In the genomic region with DNA sequence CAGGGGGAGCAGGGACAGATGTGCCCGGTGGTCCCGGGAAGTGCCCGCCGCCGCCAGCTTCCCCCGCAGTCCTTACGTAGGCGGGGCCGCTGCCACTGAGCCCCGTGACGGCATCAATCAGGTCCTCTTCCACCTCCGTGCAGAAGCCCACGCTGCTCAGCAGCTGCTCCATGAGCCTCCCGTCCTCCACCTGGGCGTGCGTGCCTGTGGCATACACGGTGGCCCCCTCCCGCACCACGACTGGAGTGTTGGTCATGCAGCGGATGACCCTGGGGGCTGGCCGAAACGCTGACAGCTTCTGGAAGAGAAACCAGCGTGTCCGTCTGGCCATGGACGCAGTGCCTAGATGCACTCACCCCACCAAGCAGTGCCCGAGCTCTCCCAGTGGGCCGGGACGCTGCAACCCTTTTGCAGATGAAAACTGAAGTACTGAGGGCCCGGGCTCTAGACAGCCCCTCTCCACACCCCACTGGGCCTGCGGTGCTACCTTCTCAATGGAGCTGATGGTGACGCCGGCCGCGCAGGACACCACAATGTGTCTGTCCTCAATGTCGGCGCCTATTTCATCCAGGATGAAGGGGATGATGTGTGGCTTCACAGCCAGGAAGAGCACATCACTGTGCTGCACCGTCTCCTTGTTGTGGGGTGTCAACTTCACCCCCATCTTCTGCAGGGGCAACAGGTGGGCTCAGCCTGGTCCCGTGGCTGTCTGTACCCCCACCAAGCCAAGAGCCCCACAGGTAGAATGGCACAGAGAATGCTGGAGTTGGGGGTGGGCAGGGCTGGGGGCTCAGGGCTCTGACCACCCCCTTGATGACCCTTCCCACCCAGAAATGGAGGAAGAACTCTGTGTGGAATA, we compare ENCODE assay signal across 16 cellular contexts. TPM values are rescaled to one million over a fixed set of nuclear protein-coding genes. Genes with fewer than 3 reads are reported as not detected.
DNase-seq lines count a peak whose midpoint lies in the region; FAIRE-seq and TF ChIP-seq lines count a peak whose summit lies in the region.
"Had no signal": no experiment of that assay in that cellular context is flagged by ENCODE, and none has a peak within 500 bp of the region (broad histone marks: within the 10 kb centered on the region; RNA-seq: fewer than 3 reads in every experiment).

No MANE protein-coding gene starts in this region.

- FAIRE-seq in HTR-8/SVneo (lab: Jason Lieb, UNC): no peak

- intact Hi-C loops in activated CD4-positive, alpha-beta memory T cell treated with anti-CD3 and anti-CD28 coated beads for 36 hours (cut with micrococcal nuclease): no loop called here

- no peaks in the 10 kb centered on the region for H3K27me3 ChIP-seq in KMS-11 (ENCODE audit: insufficient read depth, low read depth)
- H3K27me3 ChIP-seq: ascending aorta, thyroid gland had no signal

- DNase-seq in activated CD4-positive, alpha-beta memory T cell treated with anti-CD3 and anti-CD28 coated beads for 36 hours: no peak
- DNase-seq in activated CD4-positive, alpha-beta memory T cell treated with anti-CD3 and anti-CD28 coated beads, Interleukin-2, amount 10 ng/mL, durations not matched to agents 7 days and 5 days: no peak
- DNase-seq in progenitor cell of endocrine pancreas (ENCODE audit: low spot score, unreplicated experiment): no peak
- no peak for DNase-seq in HTR-8/SVneo (ENCODE audit: insufficient read length, low spot score)
- no peak for DNase-seq in dermis blood vessel endothelial cell
- DNase-seq in amniotic stem cell (lab: John Stamatoyannopoulos, UW): no peak
- DNase-seq: activated CD8-positive, alpha-beta memory T cell treated with anti-CD3 and anti-CD28 coated beads, Interleukin-2, amount 10 ng/mL, durations not matched to agents 7 days and 5 days; DMS 273 treated with DMSO at 0.1 percent for 48 hours; NCI-H1694 treated with DMSO at 0.1 percent for 48 hours; NCI-H526; posterior cingulate gyrus; thyroid gland had no signal

- no peak overlapping the region for H3K9ac ChIP-seq in KMS-11

- no peaks in the 10 kb centered on the region for H3K36me3 ChIP-seq in KMS-11 (ENCODE audit: insufficient read depth)
- H3K36me3 ChIP-seq: ascending aorta, thyroid gland had no signal

- H3K27me3 Mint-ChIP-seq in activated CD4-positive, alpha-beta memory T cell treated with anti-CD3 and anti-CD28 coated beads for 36 hours: peaks cover under 1% of the 10 kb centered on the region
- no peaks in the 10 kb centered on the region for H3K27me3 Mint-ChIP-seq in activated CD4-positive, alpha-beta memory T cell treated with anti-CD3 and anti-CD28 coated beads, Interleukin-2, amount 10 ng/mL, durations not matched to agents 7 days and 5 days
- H3K27me3 Mint-ChIP-seq in brain (no peaks in the 10 kb centered on the region), progenitor cell of endocrine pancreas (peaks cover 13% of the 10 kb centered on the region)
- H3K27me3 Mint-ChIP-seq: activated CD8-positive, alpha-beta memory T cell treated with anti-CD3 and anti-CD28 coated beads, Interleukin-2, amount 10 ng/mL, durations not matched to agents 7 days and 5 days had no signal

- peaks cover 10% of the 10 kb centered on the region for H3K4me1 Mint-ChIP-seq in activated CD4-positive, alpha-beta memory T cell treated with anti-CD3 and anti-CD28 coated beads for 36 hours (ENCODE audit: low read depth)
- peaks cover 16% of the 10 kb centered on the region for H3K4me1 Mint-ChIP-seq in activated CD4-positive, alpha-beta memory T cell treated with anti-CD3 and anti-CD28 coated beads, Interleukin-2, amount 10 ng/mL, durations not matched to agents 7 days and 5 days
- peaks cover 36% of the 10 kb centered on the region for H3K4me1 Mint-ChIP-seq in brain
- H3K4me1 Mint-ChIP-seq in progenitor cell of endocrine pancreas (ENCODE audit: low read depth): peaks cover 5% of the 10 kb centered on the region

- no peaks in the 10 kb centered on the region for H4K20me1 ChIP-seq in KMS-11 (ENCODE audit: insufficient read depth)

- no peak overlapping the region for H3K27ac ChIP-seq in KMS-11
- H3K27ac ChIP-seq: ascending aorta, thyroid gland had no signal

- peak overlapping the region; percentile 99; the same call in 1 of the 2 replicates for H3K4me2 ChIP-seq in KMS-11

- POLR2A ChIA-PET in activated CD4-positive, alpha-beta memory T cell treated with anti-CD3 and anti-CD28 coated beads for 36 hours (lab: Charles Lee): no interaction called here
- POLR2A ChIA-PET in activated CD4-positive, alpha-beta memory T cell treated with anti-CD3 and anti-CD28 coated beads, Interleukin-2, amount 10 ng/mL, durations not matched to agents 7 days and 5 days (lab: Charles Lee): interaction anchor here (0.6 to 1.3 kb wide), 2 partner anchors 8 to 55 kb away, joined by 3 read pairs; partner anchors contain the start of gene MAFG

- TF ChIP-seq CTCF in KMS-11 (conservative IDR thresholded peaks at IDR 0.05; ENCODE audit: low read depth, low read length) (no peak), brain (conservative IDR thresholded peaks at IDR 0.05) (no peak), progenitor cell of endocrine pancreas (IDR thresholded peaks at IDR 0.05; ENCODE audit: unreplicated experiment) (no peak)

- H2AFZ ChIP-seq in KMS-11 (ENCODE audit: low read depth): no peak overlapping the region

- H3K4me3 ChIP-seq in KMS-11 (IDR thresholded peaks at IDR 0.05; ENCODE audit: insufficient read depth, low read depth, low read length): no peak overlapping the region
- H3K4me3 ChIP-seq: ascending aorta, thyroid gland had no signal

- peaks cover 14% of the 10 kb centered on the region; the same call in 1 of the 2 replicates for H3K79me2 ChIP-seq in KMS-11 (ENCODE audit: insufficient read depth, low read depth)

- H3K4me1 ChIP-seq in KMS-11 (ENCODE audit: low read depth, poor library complexity, severe bottlenecking): peaks cover 21% of the 10 kb centered on the region

- H3K9me3 Mint-ChIP-seq in activated CD4-positive, alpha-beta memory T cell treated with anti-CD3 and anti-CD28 coated beads for 36 hours: no peaks in the 10 kb centered on the region
- no peaks in the 10 kb centered on the region for H3K9me3 Mint-ChIP-seq in activated CD4-positive, alpha-beta memory T cell treated with anti-CD3 and anti-CD28 coated beads, Interleukin-2, amount 10 ng/mL, durations not matched to agents 7 days and 5 days
- H3K9me3 Mint-ChIP-seq in brain (peaks cover 0 to 2% (median 0%) of the 10 kb centered on the region in 5 experiments), progenitor cell of endocrine pancreas (ENCODE audit: low read depth) (no peaks in the 10 kb centered on the region)

- H3K36me3 Mint-ChIP-seq in activated CD4-positive, alpha-beta memory T cell treated with anti-CD3 and anti-CD28 coated beads for 36 hours: peaks cover 32% of the 10 kb centered on the region
- no peaks in the 10 kb centered on the region for H3K36me3 Mint-ChIP-seq in activated CD4-positive, alpha-beta memory T cell treated with anti-CD3 and anti-CD28 coated beads, Interleukin-2, amount 10 ng/mL, durations not matched to agents 7 days and 5 days (ENCODE audit: low read depth)
- no peaks in the 10 kb centered on the region for H3K36me3 Mint-ChIP-seq in brain
- no peaks in the 10 kb centered on the region for H3K36me3 Mint-ChIP-seq in progenitor cell of endocrine pancreas (ENCODE audit: insufficient read depth)
- H3K36me3 Mint-ChIP-seq: activated CD8-positive, alpha-beta memory T cell treated with anti-CD3 and anti-CD28 coated beads, Interleukin-2, amount 10 ng/mL, durations not matched to agents 7 days and 5 days had no signal

- peak overlapping the region; percentile 84 for H3K4me3 Mint-ChIP-seq in activated CD4-positive, alpha-beta memory T cell treated with anti-CD3 and anti-CD28 coated beads for 36 hours
- no peak overlapping the region for H3K4me3 Mint-ChIP-seq in activated CD4-positive, alpha-beta memory T cell treated with anti-CD3 and anti-CD28 coated beads, Interleukin-2, amount 10 ng/mL, durations not matched to agents 7 days and 5 days
- peak overlapping the region in 4 of 5 experiments; percentile 88 to 91 (median 90) for H3K4me3 Mint-ChIP-seq in brain
- peak overlapping the region; percentile 79 for H3K4me3 Mint-ChIP-seq in progenitor cell of endocrine pancreas (ENCODE audit: low read depth)

- CTCF ChIA-PET in activated CD4-positive, alpha-beta memory T cell treated with anti-CD3 and anti-CD28 coated beads for 36 hours (lab: Charles Lee): interaction anchor here (0.8 to 1.1 kb wide), 2 partner anchors 25 to 27 kb away, joined by 3 read pairs; no protein-coding TSS in a partner anchor
- CTCF ChIA-PET in activated CD4-positive, alpha-beta memory T cell treated with anti-CD3 and anti-CD28 coated beads, Interleukin-2, amount 10 ng/mL, durations not matched to agents 7 days and 5 days (lab: Charles Lee): no interaction called here

- H3K27ac Mint-ChIP-seq in activated CD4-positive, alpha-beta memory T cell treated with anti-CD3 and anti-CD28 coated beads for 36 hours: no peak overlapping the region
- H3K27ac Mint-ChIP-seq in activated CD4-positive, alpha-beta memory T cell treated with anti-CD3 and anti-CD28 coated beads, Interleukin-2, amount 10 ng/mL, durations not matched to agents 7 days and 5 days: no peak overlapping the region
- H3K27ac Mint-ChIP-seq in brain: peak overlapping the region in 1 of 5 experiments; percentile 30
- no peak overlapping the region for H3K27ac Mint-ChIP-seq in progenitor cell of endocrine pancreas
- H3K27ac Mint-ChIP-seq: activated CD8-positive, alpha-beta memory T cell treated with anti-CD3 and anti-CD28 coated beads, Interleukin-2, amount 10 ng/mL, durations not matched to agents 7 days and 5 days had no signal

RNA-seq across cellular contexts. Expression of gene PYCR1, which starts 2.0 kb away (rescaled TPM):
- 10 to 100 TPM; 88.9 to 89.8 TPM for total RNA-seq in activated CD4-positive, alpha-beta memory T cell treated with anti-CD3 and anti-CD28 coated beads for 36 hours
- 10 to 100 TPM; 25.8 to 34.7 TPM for total RNA-seq in activated CD4-positive, alpha-beta memory T cell treated with anti-CD3 and anti-CD28 coated beads, Interleukin-2, amount 10 ng/mL, durations not matched to agents 7 days and 5 days
- 63.9 TPM for polyA plus RNA-seq in brain (ENCODE audit: insufficient read depth, low read depth, low replicate concordance)
- total RNA-seq in progenitor cell of endocrine pancreas: 65.0 and 65.6 TPM in 2 replicates
- 59.4 and 97.8 TPM in 2 replicates for total RNA-seq in dermis blood vessel endothelial cell

RNA-seq across cellular contexts. Expression of gene MAFG, which starts 7.5 kb away (rescaled TPM):
- 10 to 100 TPM; 23.4 to 24.1 TPM for total RNA-seq in activated CD4-positive, alpha-beta memory T cell treated with anti-CD3 and anti-CD28 coated beads for 36 hours
- 10 to 100 TPM; 35.2 to 36.5 TPM for total RNA-seq in activated CD4-positive, alpha-beta memory T cell treated with anti-CD3 and anti-CD28 coated beads, Interleukin-2, amount 10 ng/mL, durations not matched to agents 7 days and 5 days
- 19.6 TPM for polyA plus RNA-seq in brain (ENCODE audit: insufficient read depth, low read depth, low replicate concordance)
- 29.5 and 30.2 TPM in 2 replicates for total RNA-seq in progenitor cell of endocrine pancreas
- 19.7 and 22.4 TPM in 2 replicates for total RNA-seq in dermis blood vessel endothelial cell

RNA-seq across cellular contexts. Expression of gene MYADML2, which starts 12.0 kb away (rescaled TPM):
- not detected for total RNA-seq in activated CD4-positive, alpha-beta memory T cell treated with anti-CD3 and anti-CD28 coated beads for 36 hours
- total RNA-seq in activated CD4-positive, alpha-beta memory T cell treated with anti-CD3 and anti-CD28 coated beads, Interleukin-2, amount 10 ng/mL, durations not matched to agents 7 days and 5 days: not detected
- polyA plus RNA-seq in brain (ENCODE audit: insufficient read depth, low read depth, low replicate concordance): 1.1 TPM
- total RNA-seq in progenitor cell of endocrine pancreas (not detected in 2 replicates), dermis blood vessel endothelial cell (not detected in 2 replicates)
- total RNA-seq: activated CD8-positive, alpha-beta memory T cell treated with anti-CD3 and anti-CD28 coated beads, Interleukin-2, amount 10 ng/mL, durations not matched to agents 7 days and 5 days; ascending aorta; fibroblast of villous mesenchyme; thyroid gland had no signal

RNA-seq across cellular contexts. Expression of gene SIRT7, which starts 17.1 kb away (rescaled TPM):
- total RNA-seq in activated CD4-positive, alpha-beta memory T cell treated with anti-CD3 and anti-CD28 coated beads for 36 hours: 10 to 100 TPM; 32.0 to 33.1 TPM
- total RNA-seq in activated CD4-positive, alpha-beta memory T cell treated with anti-CD3 and anti-CD28 coated beads, Interleukin-2, amount 10 ng/mL, durations not matched to agents 7 days and 5 days: 10 to 100 TPM; 55.8 to 58.4 TPM
- 15.7 TPM for polyA plus RNA-seq in brain (ENCODE audit: insufficient read depth, low read depth, low replicate concordance)
- total RNA-seq in progenitor cell of endocrine pancreas: 32.4 and 34.0 TPM in 2 replicates
- total RNA-seq in dermis blood vessel endothelial cell: 17.3 and 21.1 TPM in 2 replicates

RNA-seq across cellular contexts. Expression of gene PCYT2, which starts 23.9 kb away (rescaled TPM):
- 10 to 100 TPM; 28.8 to 29.7 TPM for total RNA-seq in activated CD4-positive, alpha-beta memory T cell treated with anti-CD3 and anti-CD28 coated beads for 36 hours
- 10 to 100 TPM; 41.6 to 44.4 TPM for total RNA-seq in activated CD4-positive, alpha-beta memory T cell treated with anti-CD3 and anti-CD28 coated beads, Interleukin-2, amount 10 ng/mL, durations not matched to agents 7 days and 5 days
- 49.3 TPM for polyA plus RNA-seq in brain (ENCODE audit: insufficient read depth, low read depth, low replicate concordance)
- total RNA-seq in progenitor cell of endocrine pancreas (93.2 and 95.2 TPM in 2 replicates), dermis blood vessel endothelial cell (41.0 and 80.1 TPM in 2 replicates)
